ENCODE assay signal across 1 cellular context in the genomic region with DNA sequence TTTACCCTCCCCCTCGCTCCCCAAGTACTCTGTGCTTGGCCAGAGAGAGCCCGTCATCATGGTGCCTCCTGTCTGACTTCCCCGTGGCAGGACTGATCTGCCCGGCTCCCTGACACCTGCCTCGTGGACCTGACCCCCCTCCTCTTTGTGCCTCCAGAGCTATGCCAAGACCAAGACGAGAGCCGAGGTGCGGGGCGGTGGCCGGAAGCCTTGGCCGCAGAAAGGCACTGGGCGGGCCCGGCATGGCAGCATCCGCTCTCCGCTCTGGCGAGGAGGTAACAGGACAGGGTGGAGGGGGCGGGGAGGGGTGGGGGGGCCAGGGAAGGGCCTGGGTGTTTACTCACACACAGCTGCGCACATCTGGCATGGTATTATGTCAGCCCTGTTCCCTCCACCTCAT.
TF ChIP-seq lines count a peak whose summit lies in the region.

No MANE protein-coding gene starts in this region.

TF ChIP-seq in K562, 482 proteins besides CTCF, POLR2A, EP300 and RAD21:
- peak; percentile 51 for TF ChIP-seq POLR2G (IDR thresholded peaks at IDR 0.05; ENCODE audit: low read depth, low read length)
- TF ChIP-seq, protein P1, sequence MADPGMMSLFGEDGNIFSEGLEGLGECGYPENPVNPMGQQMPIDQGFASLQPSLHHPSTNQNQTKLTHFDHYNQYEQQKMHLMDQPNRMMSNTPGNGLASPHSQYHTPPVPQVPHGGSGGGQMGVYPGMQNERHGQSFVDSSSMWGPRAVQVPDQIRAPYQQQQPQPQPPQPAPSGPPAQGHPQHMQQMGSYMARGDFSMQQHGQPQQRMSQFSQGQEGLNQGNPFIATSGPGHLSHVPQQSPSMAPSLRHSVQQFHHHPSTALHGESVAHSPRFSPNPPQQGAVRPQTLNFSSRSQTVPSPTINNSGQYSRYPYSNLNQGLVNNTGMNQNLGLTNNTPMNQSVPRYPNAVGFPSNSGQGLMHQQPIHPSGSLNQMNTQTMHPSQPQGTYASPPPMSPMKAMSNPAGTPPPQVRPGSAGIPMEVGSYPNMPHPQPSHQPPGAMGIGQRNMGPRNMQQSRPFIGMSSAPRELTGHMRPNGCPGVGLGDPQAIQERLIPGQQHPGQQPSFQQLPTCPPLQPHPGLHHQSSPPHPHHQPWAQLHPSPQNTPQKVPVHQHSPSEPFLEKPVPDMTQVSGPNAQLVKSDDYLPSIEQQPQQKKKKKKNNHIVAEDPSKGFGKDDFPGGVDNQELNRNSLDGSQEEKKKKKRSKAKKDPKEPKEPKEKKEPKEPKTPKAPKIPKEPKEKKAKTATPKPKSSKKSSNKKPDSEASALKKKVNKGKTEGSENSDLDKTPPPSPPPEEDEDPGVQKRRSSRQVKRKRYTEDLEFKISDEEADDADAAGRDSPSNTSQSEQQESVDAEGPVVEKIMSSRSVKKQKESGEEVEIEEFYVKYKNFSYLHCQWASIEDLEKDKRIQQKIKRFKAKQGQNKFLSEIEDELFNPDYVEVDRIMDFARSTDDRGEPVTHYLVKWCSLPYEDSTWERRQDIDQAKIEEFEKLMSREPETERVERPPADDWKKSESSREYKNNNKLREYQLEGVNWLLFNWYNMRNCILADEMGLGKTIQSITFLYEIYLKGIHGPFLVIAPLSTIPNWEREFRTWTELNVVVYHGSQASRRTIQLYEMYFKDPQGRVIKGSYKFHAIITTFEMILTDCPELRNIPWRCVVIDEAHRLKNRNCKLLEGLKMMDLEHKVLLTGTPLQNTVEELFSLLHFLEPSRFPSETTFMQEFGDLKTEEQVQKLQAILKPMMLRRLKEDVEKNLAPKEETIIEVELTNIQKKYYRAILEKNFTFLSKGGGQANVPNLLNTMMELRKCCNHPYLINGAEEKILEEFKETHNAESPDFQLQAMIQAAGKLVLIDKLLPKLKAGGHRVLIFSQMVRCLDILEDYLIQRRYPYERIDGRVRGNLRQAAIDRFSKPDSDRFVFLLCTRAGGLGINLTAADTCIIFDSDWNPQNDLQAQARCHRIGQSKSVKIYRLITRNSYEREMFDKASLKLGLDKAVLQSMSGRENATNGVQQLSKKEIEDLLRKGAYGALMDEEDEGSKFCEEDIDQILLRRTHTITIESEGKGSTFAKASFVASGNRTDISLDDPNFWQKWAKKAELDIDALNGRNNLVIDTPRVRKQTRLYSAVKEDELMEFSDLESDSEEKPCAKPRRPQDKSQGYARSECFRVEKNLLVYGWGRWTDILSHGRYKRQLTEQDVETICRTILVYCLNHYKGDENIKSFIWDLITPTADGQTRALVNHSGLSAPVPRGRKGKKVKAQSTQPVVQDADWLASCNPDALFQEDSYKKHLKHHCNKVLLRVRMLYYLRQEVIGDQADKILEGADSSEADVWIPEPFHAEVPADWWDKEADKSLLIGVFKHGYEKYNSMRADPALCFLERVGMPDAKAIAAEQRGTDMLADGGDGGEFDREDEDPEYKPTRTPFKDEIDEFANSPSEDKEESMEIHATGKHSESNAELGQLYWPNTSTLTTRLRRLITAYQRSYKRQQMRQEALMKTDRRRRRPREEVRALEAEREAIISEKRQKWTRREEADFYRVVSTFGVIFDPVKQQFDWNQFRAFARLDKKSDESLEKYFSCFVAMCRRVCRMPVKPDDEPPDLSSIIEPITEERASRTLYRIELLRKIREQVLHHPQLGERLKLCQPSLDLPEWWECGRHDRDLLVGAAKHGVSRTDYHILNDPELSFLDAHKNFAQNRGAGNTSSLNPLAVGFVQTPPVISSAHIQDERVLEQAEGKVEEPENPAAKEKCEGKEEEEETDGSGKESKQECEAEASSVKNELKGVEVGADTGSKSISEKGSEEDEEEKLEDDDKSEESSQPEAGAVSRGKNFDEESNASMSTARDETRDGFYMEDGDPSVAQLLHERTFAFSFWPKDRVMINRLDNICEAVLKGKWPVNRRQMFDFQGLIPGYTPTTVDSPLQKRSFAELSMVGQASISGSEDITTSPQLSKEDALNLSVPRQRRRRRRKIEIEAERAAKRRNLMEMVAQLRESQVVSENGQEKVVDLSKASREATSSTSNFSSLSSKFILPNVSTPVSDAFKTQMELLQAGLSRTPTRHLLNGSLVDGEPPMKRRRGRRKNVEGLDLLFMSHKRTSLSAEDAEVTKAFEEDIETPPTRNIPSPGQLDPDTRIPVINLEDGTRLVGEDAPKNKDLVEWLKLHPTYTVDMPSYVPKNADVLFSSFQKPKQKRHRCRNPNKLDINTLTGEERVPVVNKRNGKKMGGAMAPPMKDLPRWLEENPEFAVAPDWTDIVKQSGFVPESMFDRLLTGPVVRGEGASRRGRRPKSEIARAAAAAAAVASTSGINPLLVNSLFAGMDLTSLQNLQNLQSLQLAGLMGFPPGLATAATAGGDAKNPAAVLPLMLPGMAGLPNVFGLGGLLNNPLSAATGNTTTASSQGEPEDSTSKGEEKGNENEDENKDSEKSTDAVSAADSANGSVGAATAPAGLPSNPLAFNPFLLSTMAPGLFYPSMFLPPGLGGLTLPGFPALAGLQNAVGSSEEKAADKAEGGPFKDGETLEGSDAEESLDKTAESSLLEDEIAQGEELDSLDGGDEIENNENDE (IDR thresholded peaks at IDR 0.05; ENCODE audit: low read depth, low read length): no peak
- no peak for TF ChIP-seq ZBTB1 (CRISPR knock-in tag; IDR thresholded peaks at IDR 0.05; ENCODE audit: borderline replicate concordance, low read depth)
- TF ChIP-seq RBFOX2 (IDR thresholded peaks at IDR 0.05; ENCODE audit: low read depth, low read length): peak; percentile 40
TF ChIP-seq in K562: peak in this region for 2.
